ENCODE assay signal across 10 cellular contexts in the genomic region with DNA sequence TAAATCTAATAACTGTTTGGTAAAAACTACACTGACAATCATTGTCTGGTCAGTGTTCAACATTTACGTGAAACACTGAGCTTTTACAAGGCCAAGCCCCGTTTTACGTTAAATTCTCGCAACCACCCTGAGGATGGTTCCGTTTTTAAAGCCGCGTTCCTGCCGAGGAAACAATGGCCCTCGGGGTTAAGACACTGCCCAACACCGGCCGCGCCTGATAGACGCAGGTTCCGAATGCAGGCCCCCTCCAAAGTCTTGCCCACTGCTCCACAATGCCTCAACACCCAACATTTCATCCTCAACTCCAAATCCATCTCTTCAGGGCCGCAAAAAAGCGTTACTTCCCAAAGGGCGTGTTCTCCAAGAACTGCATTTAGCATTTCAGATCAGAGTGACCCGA. TPM values are rescaled to one million over a fixed set of nuclear protein-coding genes. Genes with fewer than 3 reads are reported as not detected.
DNase-seq lines count a peak whose midpoint lies in the region; ATAC-seq and TF ChIP-seq lines count a peak whose summit lies in the region.
"Had no signal": no experiment of that assay in that cellular context is flagged by ENCODE, and none has a peak within 500 bp of the region (broad histone marks: within the 10 kb centered on the region; RNA-seq: fewer than 3 reads in every experiment).

No MANE protein-coding gene starts in this region.

- in situ Hi-C loops in brain microvascular endothelial cell (cut with HindIII; ENCODE audit: low pct_ligation_motif_present, low sequenced_read_pairs), result no loop called here

- POLR2A ChIA-PET in GM10248 (lab: Yijun Ruan, JAX), result no interaction called here

- H3K36me3 ChIP-seq in left ventricle myocardium inferior, result peaks cover 20% of the 10 kb centered on the region
- H3K36me3 ChIP-seq in brain microvascular endothelial cell (replicated peaks), result peaks cover 12% of the 10 kb centered on the region
- peaks cover 27% of the 10 kb centered on the region for H3K36me3 ChIP-seq in mesodermal cell (ENCODE audit: control insufficient read depth, insufficient read depth, low read length)
- H3K36me3 ChIP-seq in upper lobe of right lung, result peaks cover 17% of the 10 kb centered on the region

- CTCF ChIA-PET in GM10248 (lab: Yijun Ruan, JAX), result interaction anchor here (0.9 kb wide), 1 partner anchor 27 kb away, joined by 3 read pairs; no protein-coding TSS in a partner anchor

- ATAC-seq in upper lobe of right lung, result no peak

- TF ChIP-seq CTCF in left ventricle myocardium inferior (IDR thresholded peaks at IDR 0.05; ENCODE audit: borderline replicate concordance) (no peak), brain microvascular endothelial cell (IDR thresholded peaks at IDR 0.05; ENCODE audit: low read depth, low read length, missing control alignments) (no peak), upper lobe of right lung (IDR thresholded peaks at IDR 0.05) (no peak), GM10248 (IDR thresholded peaks at IDR 0.05; ENCODE audit: control extremely low read depth, extremely low read depth, low read depth, missing control alignments) (no peak)

- WGBS in mesodermal cell (ENCODE audit: insufficient coverage in 2 of 2), 2 experiments, result 84 to 90% methylated on average over 18 of the region's 18 CpGs

- no peak for DNase-seq in left ventricle myocardium inferior
- DNase-seq in cardiac septum (ENCODE audit: low spot score), result no peak
- DNase-seq in brain microvascular endothelial cell, result no peak
- no peak for DNase-seq in upper lobe of right lung
- no peak for DNase-seq in NCI-H1048 (lab: John Stamatoyannopoulos, UW)
- no peak for DNase-seq in GM10248 (ENCODE audit: extremely low spot score)
- DNase-seq in activated T-cell treated with anti-CD3 and anti-CD28 coated beads for 4 hours, result no peak
- DNase-seq: foreskin keratinocyte, naive B cell had no signal

- H3K4me3 ChIP-seq in left ventricle myocardium inferior, result peak overlapping the region; percentile 95
- peak overlapping the region; percentile 86 for H3K4me3 ChIP-seq in brain microvascular endothelial cell (ENCODE audit: low read depth, low read length)
- H3K4me3 ChIP-seq in mesodermal cell (ENCODE audit: extremely low read depth, insufficient read depth, low read length, poor library complexity, severe bottlenecking), result peak overlapping the region; percentile 87
- peak overlapping the region; percentile 77 for H3K4me3 ChIP-seq in upper lobe of right lung

- H3K4me1 ChIP-seq in left ventricle myocardium inferior (peaks cover 35% of the 10 kb centered on the region), mesodermal cell (ENCODE audit: control insufficient read depth, insufficient read depth, low read length, poor library complexity, severe bottlenecking) (peaks cover 6% of the 10 kb centered on the region), upper lobe of right lung (peaks cover 16% of the 10 kb centered on the region)
- H3K4me1 ChIP-seq: foreskin keratinocyte had no signal

- intact Hi-C loops in left ventricle myocardium inferior (cut with micrococcal nuclease) (loop anchor here (10.0 kb wide), 1 partner anchor 623 kb away; no protein-coding TSS in a partner anchor), cardiac septum (cut with DNase I) (no loop called here), upper lobe of right lung (cut with DNase I) (no loop called here)

- H3K27me3 ChIP-seq in left ventricle myocardium inferior (ENCODE audit: low read depth) (no peaks in the 10 kb centered on the region), brain microvascular endothelial cell (replicated peaks) (no peaks in the 10 kb centered on the region), upper lobe of right lung (no peaks in the 10 kb centered on the region)

- H3K9me3 ChIP-seq in left ventricle myocardium inferior (replicated peaks), result peaks cover 3% of the 10 kb centered on the region
- peaks cover 13% of the 10 kb centered on the region for H3K9me3 ChIP-seq in mesodermal cell (ENCODE audit: control insufficient read depth, low read length)
- no peaks in the 10 kb centered on the region for H3K9me3 ChIP-seq in upper lobe of right lung

- H3K27ac ChIP-seq in left ventricle myocardium inferior (replicated peaks) (no peak overlapping the region), brain microvascular endothelial cell (no peak overlapping the region), mesodermal cell (ENCODE audit: low read depth, low read length, severe bottlenecking) (no peak overlapping the region), upper lobe of right lung (no peak overlapping the region)
- H3K27ac ChIP-seq: foreskin keratinocyte had no signal

RNA-seq across cellular contexts. Expression of a gene that starts 1.0 kb away (rescaled TPM):
- total RNA-seq in left ventricle myocardium inferior (10.7 TPM), cardiac septum (10.1 TPM), upper lobe of right lung (15.2 TPM)
- 99.0 TPM for polyA plus RNA-seq in mesodermal cell (2013, experiment 1 of 2)
- 88.1 TPM for polyA plus RNA-seq in mesodermal cell (2013, experiment 2 of 2)
